In genomic region chr11:133906746-133907145, GRCh38 we compare ENCODE assay signal across 20 cellular contexts.
"Had no signal": no experiment of that assay in that cellular context is flagged by ENCODE, and none has a peak within 500 bp of the region (broad histone marks: within the 10 kb centered on the region; RNA-seq: fewer than 3 reads in every experiment).

No MANE protein-coding gene starts in this region.

- H3K27ac ChIP-seq: SK-N-MC had no signal

- H3K4me3 ChIP-seq: SK-N-MC had no signal

- H3K27ac Mint-ChIP-seq: activated B cell treated with CpG ODN at 0.5 μM for 24 hours; activated CD4-positive, alpha-beta memory T cell treated with anti-CD3 and anti-CD28 coated beads, Interleukin-2, amount 10 ng/mL, durations not matched to agents 7 days and 5 days; activated CD4-positive, alpha-beta T cell treated with anti-CD3 and anti-CD28 coated beads, Interleukin-2, amount 10 ng/mL, durations not matched to agents 7 days and 5 days; activated naive CD8-positive, alpha-beta T cell treated with anti-CD3 and anti-CD28 coated beads for 36 hours; T-cell had no signal

- H3K27me3 Mint-ChIP-seq: activated B cell treated with CpG ODN at 0.5 μM for 24 hours; activated CD4-positive, alpha-beta memory T cell treated with anti-CD3 and anti-CD28 coated beads, Interleukin-2, amount 10 ng/mL, durations not matched to agents 7 days and 5 days; activated CD4-positive, alpha-beta T cell treated with anti-CD3 and anti-CD28 coated beads, Interleukin-2, amount 10 ng/mL, durations not matched to agents 7 days and 5 days; activated naive CD8-positive, alpha-beta T cell treated with anti-CD3 and anti-CD28 coated beads for 36 hours; activated T-helper 17 cell treated with anti-CD3 and anti-CD28 coated beads, Interleukin-2, amount 50 U/mL, for 72 hours; T-cell had no signal

- H3K4me3 Mint-ChIP-seq: activated B cell treated with CpG ODN at 0.5 μM for 24 hours; activated CD4-positive, alpha-beta memory T cell treated with anti-CD3 and anti-CD28 coated beads, Interleukin-2, amount 10 ng/mL, durations not matched to agents 7 days and 5 days; activated CD4-positive, alpha-beta T cell treated with anti-CD3 and anti-CD28 coated beads, Interleukin-2, amount 10 ng/mL, durations not matched to agents 7 days and 5 days; activated naive CD8-positive, alpha-beta T cell treated with anti-CD3 and anti-CD28 coated beads for 36 hours; activated T-helper 17 cell treated with anti-CD3 and anti-CD28 coated beads, Interleukin-2, amount 50 U/mL, for 72 hours; T-cell had no signal

- H3K4me1 Mint-ChIP-seq: activated CD4-positive, alpha-beta memory T cell treated with anti-CD3 and anti-CD28 coated beads, Interleukin-2, amount 10 ng/mL, durations not matched to agents 7 days and 5 days; activated CD4-positive, alpha-beta T cell treated with anti-CD3 and anti-CD28 coated beads, Interleukin-2, amount 10 ng/mL, durations not matched to agents 7 days and 5 days; activated naive CD8-positive, alpha-beta T cell treated with anti-CD3 and anti-CD28 coated beads for 36 hours; T-cell had no signal

- ATAC-seq: activated T-helper 17 cell treated with anti-CD3 and anti-CD28 coated beads, Interleukin-2, amount 50 U/mL, for 72 hours; T-cell had no signal

- DNase-seq: activated CD4-positive, alpha-beta memory T cell treated with anti-CD3 and anti-CD28 coated beads, Interleukin-2, amount 10 ng/mL, durations not matched to agents 7 days and 5 days; activated CD4-positive, alpha-beta T cell treated with anti-CD3 and anti-CD28 coated beads for 1 hour; activated CD4-positive, alpha-beta T cell treated with anti-CD3 and anti-CD28 coated beads, Interleukin-2, amount 10 ng/mL, durations not matched to agents 7 days and 5 days; activated naive CD8-positive, alpha-beta T cell treated with anti-CD3 and anti-CD28 coated beads for 36 hours; activated T-cell treated with anti-CD3 and anti-CD28 coated beads for 4 hours; activated T-cell treated with anti-CD3 and anti-CD28 coated beads, Interleukin-2, amount 50 U/mL, for 48 hours; central memory CD4-positive, alpha-beta T cell; Kasumi-1; NCI-H1105 treated with DMSO at 0.1 percent for 48 hours; NCI-H1436 treated with DMSO at 0.1 percent for 48 hours; NCI-H187; NCI-H2081; NCI-H510A treated with DMSO at 0.1 percent for 48 hours; NCI-H69; T-cell; T-helper 2 cell; T1000 had no signal

- H3K9me3 Mint-ChIP-seq: activated B cell treated with CpG ODN at 0.5 μM for 24 hours; activated CD4-positive, alpha-beta memory T cell treated with anti-CD3 and anti-CD28 coated beads, Interleukin-2, amount 10 ng/mL, durations not matched to agents 7 days and 5 days; activated CD4-positive, alpha-beta T cell treated with anti-CD3 and anti-CD28 coated beads, Interleukin-2, amount 10 ng/mL, durations not matched to agents 7 days and 5 days; activated naive CD8-positive, alpha-beta T cell treated with anti-CD3 and anti-CD28 coated beads for 36 hours; activated T-helper 17 cell treated with anti-CD3 and anti-CD28 coated beads, Interleukin-2, amount 50 U/mL, for 72 hours; T-cell had no signal
